ENCODE assay signal across 1 cellular context in the genomic region with DNA sequence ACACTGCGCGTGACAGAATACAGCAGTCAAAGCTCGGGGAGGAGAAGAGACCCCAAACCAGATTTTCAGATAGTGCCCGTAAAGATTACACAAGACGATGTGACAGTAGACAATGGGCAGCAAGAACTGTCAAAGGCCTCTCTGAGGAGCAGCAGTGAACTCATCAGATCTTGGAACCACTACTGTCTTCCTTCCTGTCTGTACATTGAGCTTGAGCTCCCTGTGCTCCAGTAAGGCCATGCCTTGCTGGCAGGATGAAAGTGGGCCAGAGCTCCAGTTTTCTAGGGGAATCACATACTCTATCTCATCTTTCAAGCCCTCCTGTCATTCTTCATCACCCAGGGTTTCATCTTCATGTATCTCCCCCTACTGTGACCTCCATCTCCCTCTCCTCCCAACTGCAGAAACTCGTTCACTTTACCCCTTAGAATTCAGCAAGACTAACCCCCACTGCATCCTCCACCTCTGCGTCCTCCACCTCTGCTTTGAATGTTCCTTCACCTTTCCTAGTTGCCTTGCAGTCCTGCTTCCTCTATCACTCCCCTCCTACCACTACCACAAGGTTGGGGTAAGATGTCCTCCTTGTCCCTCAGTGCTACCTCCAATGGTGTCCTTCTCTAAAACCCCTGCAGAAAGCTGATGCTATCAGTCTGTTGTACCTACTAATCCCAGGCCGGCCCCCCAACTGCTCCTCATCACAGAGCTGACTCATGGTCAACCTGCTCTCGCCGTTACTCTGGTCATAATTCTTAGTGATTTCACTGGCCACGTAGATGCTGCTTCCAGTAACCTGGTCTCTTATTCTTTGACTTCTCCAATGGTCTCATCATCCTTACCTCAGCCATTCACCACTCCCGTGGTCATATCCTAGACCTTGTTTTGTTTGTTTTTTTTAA.
TF ChIP-seq lines count a peak whose summit lies in the region.

No MANE protein-coding gene starts in this region.

TF ChIP-seq in GM12878, 131 proteins besides CTCF, POLR2A, EP300 and RAD21:
- TF ChIP-seq POLR2AphosphoS5 (IDR thresholded peaks at IDR 0.05; ENCODE audit: low read length), result peak; percentile 56
- peak; percentile 36; the same call in 1 of the 2 replicates for TF ChIP-seq POLR2AphosphoS2 (IDR thresholded peaks at IDR 0.05; ENCODE audit: low read depth, low read length)
- no peak for TF ChIP-seq KLF5 (IDR thresholded peaks at IDR 0.05; ENCODE audit: partially characterized antibody)
